Comparison of ENCODE assay signal across 1 cellular context in the genomic region with DNA sequence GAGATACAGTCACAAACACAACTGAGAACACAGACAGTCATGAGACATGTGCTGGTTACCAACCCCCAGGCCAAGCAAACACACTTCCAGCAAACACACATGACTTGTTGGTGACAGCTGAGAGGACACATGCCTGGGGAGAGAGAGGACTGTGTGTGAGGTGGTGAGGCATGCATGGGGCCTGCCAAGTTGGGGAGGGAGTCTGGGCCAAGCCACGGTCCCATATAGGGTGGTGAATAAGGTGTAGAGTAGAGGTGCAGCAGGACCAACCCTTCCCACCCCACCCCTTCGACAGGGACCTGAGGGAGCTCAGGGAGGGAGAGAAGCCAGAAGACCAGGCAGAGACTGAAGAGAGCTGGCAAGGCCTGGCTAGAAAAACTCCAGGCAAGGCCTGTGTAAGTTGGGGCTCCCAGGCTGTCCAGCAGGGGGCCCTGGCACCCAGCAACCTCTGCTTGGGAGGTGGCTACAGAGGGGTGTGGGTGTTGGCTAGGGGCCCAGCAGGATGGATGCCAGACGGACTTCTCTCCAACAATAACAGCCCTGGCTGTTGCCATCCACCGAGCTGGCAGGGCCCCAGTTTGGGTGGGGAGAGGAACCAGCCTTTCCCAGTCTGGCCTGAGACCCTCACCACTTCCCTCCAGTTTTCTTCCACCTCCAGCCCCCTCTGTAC.
A peak's percentile ranks its signal among the peaks of the same experiment; 100 is the strongest.
TF ChIP-seq lines count a peak whose summit lies in the region.

No MANE protein-coding gene starts in this region.

TF ChIP-seq in HepG2, 621 proteins besides CTCF, POLR2A, EP300 and RAD21 (continued from another document and continues in another):
- TF ChIP-seq, protein P1, sequence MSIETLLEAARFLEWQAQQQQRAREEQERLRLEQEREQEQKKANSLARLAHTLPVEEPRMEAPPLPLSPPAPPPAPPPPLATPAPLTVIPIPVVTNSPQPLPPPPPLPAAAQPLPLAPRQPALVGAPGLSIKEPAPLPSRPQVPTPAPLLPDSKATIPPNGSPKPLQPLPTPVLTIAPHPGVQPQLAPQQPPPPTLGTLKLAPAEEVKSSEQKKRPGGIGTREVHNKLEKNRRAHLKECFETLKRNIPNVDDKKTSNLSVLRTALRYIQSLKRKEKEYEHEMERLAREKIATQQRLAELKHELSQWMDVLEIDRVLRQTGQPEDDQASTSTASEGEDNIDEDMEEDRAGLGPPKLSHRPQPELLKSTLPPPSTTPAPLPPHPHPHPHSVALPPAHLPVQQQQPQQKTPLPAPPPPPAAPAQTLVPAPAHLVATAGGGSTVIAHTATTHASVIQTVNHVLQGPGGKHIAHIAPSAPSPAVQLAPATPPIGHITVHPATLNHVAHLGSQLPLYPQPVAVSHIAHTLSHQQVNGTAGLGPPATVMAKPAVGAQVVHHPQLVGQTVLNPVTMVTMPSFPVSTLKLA (IDR thresholded peaks at IDR 0.05), result peak; percentile 88
- TF ChIP-seq PHF5A (CRISPR knock-in tag; IDR thresholded peaks at IDR 0.05; ENCODE audit: low read depth, unreplicated experiment) (peak; percentile 69), ZNF792 (CRISPR knock-in tag; IDR thresholded peaks at IDR 0.05) (peak; percentile 78; the same call in 1 of the 2 replicates), ZNF713 (CRISPR knock-in tag; IDR thresholded peaks at IDR 0.05) (0 out of 2 replicates have a peak, but pooled peaks have one; percentile 48), ZNF878 (CRISPR knock-in tag; IDR thresholded peaks at IDR 0.05) (no peak), DPF2 (CRISPR knock-in tag; IDR thresholded peaks at IDR 0.05; ENCODE audit: borderline replicate concordance, low read depth) (no peak), ZMYM2 (CRISPR knock-in tag; IDR thresholded peaks at IDR 0.05) (peak; percentile 65; the same call in 1 of the 2 replicates), ZFP90 (CRISPR knock-in tag; IDR thresholded peaks at IDR 0.05; ENCODE audit: borderline replicate concordance) (peak; percentile 40; the same call in 1 of the 2 replicates), HNRNPL (IDR thresholded peaks at IDR 0.05; ENCODE audit: low read depth, low read length) (peak; percentile 92), ISL2 (CRISPR knock-in tag; IDR thresholded peaks at IDR 0.05) (0 out of 2 replicates have a peak, but pooled peaks have one; percentile 40), EHMT2 (IDR thresholded peaks at IDR 0.05; ENCODE audit: borderline replicate concordance, low read depth, low read length) (no peak), RARA (CRISPR knock-in tag; IDR thresholded peaks at IDR 0.05) (0 out of 2 replicates have a peak, but pooled peaks have one; percentile 17), ZNF598 (CRISPR knock-in tag; IDR thresholded peaks at IDR 0.05; ENCODE audit: borderline replicate concordance) (peak; percentile 31; the same call in 1 of the 2 replicates), KDM5B (CRISPR knock-in tag; IDR thresholded peaks at IDR 0.05; ENCODE audit: borderline replicate concordance) (peak; percentile 29), GTF2F1 (IDR thresholded peaks at IDR 0.05; ENCODE audit: low read length) (no peak), RXRA (CRISPR knock-in tag; IDR thresholded peaks at IDR 0.05) (peak; percentile 57; the same call in 1 of the 2 replicates), XRCC5 (optimal IDR thresholded peaks at IDR 0.05; ENCODE audit: low read length) (peak; percentile 98), TEAD3 (CRISPR knock-in tag; optimal IDR thresholded peaks at IDR 0.05; ENCODE audit: borderline replicate concordance) (peak; percentile 54), CREB1 (IDR thresholded peaks at IDR 0.05) (peak; percentile 25; the same call in 1 of the 2 replicates), CREB1 (CRISPR knock-in tag; IDR thresholded peaks at IDR 0.05) (no peak), ZKSCAN8 (CRISPR knock-in tag; IDR thresholded peaks at IDR 0.05; ENCODE audit: borderline replicate concordance) (peak; percentile 26; the same call in 1 of the 2 replicates), MED1 (CRISPR knock-in tag; IDR thresholded peaks at IDR 0.05) (peak; percentile 78), PPARG (CRISPR knock-in tag; conservative IDR thresholded peaks at IDR 0.05) (peak; percentile 39; the same call in 1 of the 2 replicates), CBX5 (CRISPR knock-in tag; IDR thresholded peaks at IDR 0.05; ENCODE audit: borderline replicate concordance) (peak; percentile 82; the same call in 1 of the 2 replicates), SNRNP70 (IDR thresholded peaks at IDR 0.05; ENCODE audit: low read depth, low read length) (no peak), ZFP1 (CRISPR knock-in tag; IDR thresholded peaks at IDR 0.05) (0 out of 2 replicates have a peak, but pooled peaks have one; percentile 40), MZF1 (CRISPR knock-in tag; IDR thresholded peaks at IDR 0.05; ENCODE audit: borderline replicate concordance) (no peak), ZSCAN25 (CRISPR knock-in tag; IDR thresholded peaks at IDR 0.05) (peak; percentile 81; the same call in 1 of the 2 replicates), ZFP36L2 (CRISPR knock-in tag; IDR thresholded peaks at IDR 0.05) (no peak), THAP11 (CRISPR knock-in tag; IDR thresholded peaks at IDR 0.05) (peak; percentile 55), ZZZ3 (CRISPR knock-in tag; IDR thresholded peaks at IDR 0.05; ENCODE audit: borderline replicate concordance) (peak; percentile 68; the same call in 1 of the 2 replicates), DNMT3B (CRISPR knock-in tag; conservative IDR thresholded peaks at IDR 0.05) (peak; percentile 74; the same call in 1 of the 2 replicates), JARID2 (CRISPR knock-in tag; IDR thresholded peaks at IDR 0.05; ENCODE audit: insufficient replicate concordance) (peak; percentile 80)
- TF ChIP-seq, protein P2, sequence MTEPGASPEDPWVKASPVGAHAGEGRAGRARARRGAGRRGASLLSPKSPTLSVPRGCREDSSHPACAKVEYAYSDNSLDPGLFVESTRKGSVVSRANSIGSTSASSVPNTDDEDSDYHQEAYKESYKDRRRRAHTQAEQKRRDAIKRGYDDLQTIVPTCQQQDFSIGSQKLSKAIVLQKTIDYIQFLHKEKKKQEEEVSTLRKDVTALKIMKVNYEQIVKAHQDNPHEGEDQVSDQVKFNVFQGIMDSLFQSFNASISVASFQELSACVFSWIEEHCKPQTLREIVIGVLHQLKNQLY (CRISPR knock-in tag; IDR thresholded peaks at IDR 0.05), result no peak
- TF ChIP-seq, protein P3, sequence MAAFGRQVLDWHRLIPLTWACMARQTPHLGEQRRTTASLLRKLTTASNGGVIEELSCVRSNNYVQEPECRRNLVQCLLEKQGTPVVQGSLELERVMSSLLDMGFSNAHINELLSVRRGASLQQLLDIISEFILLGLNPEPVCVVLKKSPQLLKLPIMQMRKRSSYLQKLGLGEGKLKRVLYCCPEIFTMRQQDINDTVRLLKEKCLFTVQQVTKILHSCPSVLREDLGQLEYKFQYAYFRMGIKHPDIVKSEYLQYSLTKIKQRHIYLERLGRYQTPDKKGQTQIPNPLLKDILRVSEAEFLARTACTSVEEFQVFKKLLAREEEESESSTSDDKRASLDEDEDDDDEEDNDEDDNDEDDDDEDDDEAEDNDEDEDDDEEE (CRISPR knock-in tag; IDR thresholded peaks at IDR 0.05), result 0 out of 2 replicates have a peak, but pooled peaks have one; percentile 7
- TF ChIP-seq, protein P4, sequence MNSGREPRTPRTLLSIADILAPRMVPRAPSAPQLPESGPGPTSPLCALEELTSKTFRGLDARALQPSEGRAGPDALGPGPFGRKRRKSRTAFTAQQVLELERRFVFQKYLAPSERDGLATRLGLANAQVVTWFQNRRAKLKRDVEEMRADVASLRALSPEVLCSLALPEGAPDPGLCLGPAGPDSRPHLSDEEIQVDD (CRISPR knock-in tag; IDR thresholded peaks at IDR 0.05; ENCODE audit: borderline replicate concordance), result no peak; the same call in 1 of the 2 replicates
- TF ChIP-seq, protein P5, sequence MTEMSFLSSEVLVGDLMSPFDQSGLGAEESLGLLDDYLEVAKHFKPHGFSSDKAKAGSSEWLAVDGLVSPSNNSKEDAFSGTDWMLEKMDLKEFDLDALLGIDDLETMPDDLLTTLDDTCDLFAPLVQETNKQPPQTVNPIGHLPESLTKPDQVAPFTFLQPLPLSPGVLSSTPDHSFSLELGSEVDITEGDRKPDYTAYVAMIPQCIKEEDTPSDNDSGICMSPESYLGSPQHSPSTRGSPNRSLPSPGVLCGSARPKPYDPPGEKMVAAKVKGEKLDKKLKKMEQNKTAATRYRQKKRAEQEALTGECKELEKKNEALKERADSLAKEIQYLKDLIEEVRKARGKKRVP (CRISPR knock-in tag; IDR thresholded peaks at IDR 0.05), result no peak
- TF ChIP-seq, protein P6, sequence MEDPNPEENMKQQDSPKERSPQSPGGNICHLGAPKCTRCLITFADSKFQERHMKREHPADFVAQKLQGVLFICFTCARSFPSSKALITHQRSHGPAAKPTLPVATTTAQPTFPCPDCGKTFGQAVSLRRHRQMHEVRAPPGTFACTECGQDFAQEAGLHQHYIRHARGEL (CRISPR knock-in tag; IDR thresholded peaks at IDR 0.05), result no peak
- TF ChIP-seq, protein P7, sequence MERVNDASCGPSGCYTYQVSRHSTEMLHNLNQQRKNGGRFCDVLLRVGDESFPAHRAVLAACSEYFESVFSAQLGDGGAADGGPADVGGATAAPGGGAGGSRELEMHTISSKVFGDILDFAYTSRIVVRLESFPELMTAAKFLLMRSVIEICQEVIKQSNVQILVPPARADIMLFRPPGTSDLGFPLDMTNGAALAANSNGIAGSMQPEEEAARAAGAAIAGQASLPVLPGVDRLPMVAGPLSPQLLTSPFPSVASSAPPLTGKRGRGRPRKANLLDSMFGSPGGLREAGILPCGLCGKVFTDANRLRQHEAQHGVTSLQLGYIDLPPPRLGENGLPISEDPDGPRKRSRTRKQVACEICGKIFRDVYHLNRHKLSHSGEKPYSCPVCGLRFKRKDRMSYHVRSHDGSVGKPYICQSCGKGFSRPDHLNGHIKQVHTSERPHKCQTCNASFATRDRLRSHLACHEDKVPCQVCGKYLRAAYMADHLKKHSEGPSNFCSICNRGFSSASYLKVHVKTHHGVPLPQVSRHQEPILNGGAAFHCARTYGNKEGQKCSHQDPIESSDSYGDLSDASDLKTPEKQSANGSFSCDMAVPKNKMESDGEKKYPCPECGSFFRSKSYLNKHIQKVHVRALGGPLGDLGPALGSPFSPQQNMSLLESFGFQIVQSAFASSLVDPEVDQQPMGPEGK (CRISPR knock-in tag; IDR thresholded peaks at IDR 0.05), result peak; percentile 86
- TF ChIP-seq, protein P8, sequence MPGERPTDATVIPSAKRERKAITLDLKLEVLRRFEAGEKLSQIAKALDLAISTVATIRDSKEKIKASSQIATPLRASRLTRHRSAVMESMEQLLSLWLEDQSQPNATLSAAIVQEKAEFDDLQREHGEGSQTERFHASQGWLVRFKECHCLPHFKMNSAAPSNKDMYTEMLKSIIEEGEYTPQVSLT (CRISPR knock-in tag; IDR thresholded peaks at IDR 0.05; ENCODE audit: borderline replicate concordance, low read depth), result no peak
- TF ChIP-seq, protein P9, sequence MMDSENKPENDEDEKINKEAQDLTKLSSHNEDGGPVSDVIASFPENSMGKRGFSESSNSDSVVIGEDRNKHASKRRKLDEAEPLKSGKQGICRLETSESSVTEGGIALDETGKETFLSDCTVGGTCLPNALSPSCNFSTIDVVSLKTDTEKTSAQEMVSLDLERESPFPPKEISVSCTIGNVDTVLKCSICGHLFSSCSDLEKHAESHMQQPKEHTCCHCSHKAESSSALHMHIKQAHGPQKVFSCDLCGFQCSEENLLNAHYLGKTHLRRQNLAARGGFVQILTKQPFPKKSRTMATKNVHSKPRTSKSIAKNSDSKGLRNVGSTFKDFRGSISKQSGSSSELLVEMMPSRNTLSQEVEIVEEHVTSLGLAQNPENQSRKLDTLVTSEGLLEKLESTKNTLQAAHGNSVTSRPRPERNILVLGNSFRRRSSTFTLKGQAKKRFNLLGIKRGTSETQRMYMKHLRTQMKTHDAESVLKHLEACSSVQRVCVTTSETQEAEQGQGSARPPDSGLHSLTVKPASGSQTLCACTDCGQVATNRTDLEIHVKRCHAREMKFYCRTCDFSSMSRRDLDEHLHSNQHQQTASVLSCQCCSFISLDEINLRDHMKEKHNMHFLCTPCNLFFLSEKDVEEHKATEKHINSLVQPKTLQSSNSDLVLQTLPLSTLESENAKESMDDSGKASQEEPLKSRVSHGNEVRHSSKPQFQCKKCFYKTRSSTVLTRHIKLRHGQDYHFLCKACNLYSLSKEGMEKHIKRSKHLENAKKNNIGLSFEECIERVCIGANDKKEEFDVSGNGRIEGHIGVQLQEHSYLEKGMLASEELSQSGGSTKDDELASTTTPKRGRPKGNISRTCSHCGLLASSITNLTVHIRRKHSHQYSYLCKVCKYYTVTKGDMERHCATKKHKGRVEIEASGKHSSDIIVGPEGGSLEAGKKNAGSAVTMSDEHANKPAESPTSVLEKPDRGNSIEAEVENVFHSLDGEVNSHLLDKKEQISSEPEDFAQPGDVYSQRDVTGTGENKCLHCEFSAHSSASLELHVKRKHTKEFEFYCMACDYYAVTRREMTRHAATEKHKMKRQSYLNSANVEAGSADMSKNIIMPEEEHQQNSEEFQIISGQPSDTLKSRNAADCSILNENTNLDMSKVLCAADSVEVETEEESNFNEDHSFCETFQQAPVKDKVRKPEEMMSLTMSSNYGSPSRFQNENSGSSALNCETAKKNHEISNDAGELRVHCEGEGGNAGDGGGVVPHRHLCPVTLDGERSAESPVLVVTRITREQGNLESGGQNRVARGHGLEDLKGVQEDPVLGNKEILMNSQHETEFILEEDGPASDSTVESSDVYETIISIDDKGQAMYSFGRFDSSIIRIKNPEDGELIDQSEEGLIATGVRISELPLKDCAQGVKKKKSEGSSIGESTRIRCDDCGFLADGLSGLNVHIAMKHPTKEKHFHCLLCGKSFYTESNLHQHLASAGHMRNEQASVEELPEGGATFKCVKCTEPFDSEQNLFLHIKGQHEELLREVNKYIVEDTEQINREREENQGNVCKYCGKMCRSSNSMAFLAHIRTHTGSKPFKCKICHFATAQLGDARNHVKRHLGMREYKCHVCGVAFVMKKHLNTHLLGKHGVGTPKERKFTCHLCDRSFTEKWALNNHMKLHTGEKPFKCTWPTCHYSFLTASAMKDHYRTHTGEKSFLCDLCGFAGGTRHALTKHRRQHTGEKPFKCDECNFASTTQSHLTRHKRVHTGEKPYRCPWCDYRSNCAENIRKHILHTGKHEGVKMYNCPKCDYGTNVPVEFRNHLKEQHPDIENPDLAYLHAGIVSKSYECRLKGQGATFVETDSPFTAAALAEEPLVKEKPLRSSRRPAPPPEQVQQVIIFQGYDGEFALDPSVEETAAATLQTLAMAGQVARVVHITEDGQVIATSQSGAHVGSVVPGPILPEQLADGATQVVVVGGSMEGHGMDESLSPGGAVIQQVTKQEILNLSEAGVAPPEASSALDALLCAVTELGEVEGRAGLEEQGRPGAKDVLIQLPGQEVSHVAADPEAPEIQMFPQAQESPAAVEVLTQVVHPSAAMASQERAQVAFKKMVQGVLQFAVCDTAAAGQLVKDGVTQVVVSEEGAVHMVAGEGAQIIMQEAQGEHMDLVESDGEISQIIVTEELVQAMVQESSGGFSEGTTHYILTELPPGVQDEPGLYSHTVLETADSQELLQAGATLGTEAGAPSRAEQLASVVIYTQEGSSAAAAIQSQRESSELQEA (CRISPR knock-in tag; IDR thresholded peaks at IDR 0.05; ENCODE audit: not compliant biosample characterization), result no peak
